ENCODE assay signal across 1 cellular context in the genomic region with DNA sequence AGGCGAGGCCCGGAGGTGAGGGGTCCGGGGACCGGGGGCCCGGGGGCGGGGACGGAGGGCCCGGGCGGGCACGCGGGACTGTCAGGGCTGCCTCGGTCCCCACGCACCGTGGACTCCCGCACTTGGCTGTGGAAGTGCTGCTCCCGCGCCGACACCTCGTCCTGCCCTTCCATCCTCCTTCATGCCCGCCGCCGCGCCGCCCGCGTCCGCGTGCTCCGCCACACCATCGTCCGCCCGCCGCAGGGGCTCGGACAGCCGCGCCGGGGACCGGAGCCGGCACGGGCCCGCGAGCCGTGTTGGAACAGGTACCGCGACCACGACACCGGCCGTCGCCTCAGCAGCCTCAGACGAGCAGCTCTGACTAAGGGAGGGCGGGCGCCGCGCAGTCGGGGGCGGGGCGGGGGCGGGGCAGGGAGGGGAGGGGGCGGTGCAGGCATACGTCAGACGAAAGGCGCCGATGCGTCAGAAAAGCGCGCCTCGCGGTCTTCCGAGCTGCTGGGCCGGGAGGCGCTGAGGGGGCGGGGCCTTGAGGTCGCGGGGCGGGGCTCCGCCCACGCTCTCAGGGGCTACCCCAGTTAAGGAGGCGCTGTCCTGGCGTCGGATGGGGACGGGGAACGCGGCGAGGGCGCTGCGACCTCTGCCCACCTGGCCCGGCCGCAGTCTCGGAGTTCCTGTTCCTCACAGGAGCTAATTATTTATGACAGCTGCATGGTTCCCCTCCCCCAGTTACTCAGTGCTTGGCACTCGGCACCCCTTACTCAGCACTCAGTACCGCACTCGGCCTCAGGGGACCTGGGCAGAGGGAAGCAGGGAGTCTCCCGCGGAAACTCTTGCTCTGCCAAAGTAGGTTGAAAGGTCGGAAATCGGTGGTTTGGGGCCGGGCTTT.
TF ChIP-seq lines count a peak whose summit lies in the region.

A gene with protein sequence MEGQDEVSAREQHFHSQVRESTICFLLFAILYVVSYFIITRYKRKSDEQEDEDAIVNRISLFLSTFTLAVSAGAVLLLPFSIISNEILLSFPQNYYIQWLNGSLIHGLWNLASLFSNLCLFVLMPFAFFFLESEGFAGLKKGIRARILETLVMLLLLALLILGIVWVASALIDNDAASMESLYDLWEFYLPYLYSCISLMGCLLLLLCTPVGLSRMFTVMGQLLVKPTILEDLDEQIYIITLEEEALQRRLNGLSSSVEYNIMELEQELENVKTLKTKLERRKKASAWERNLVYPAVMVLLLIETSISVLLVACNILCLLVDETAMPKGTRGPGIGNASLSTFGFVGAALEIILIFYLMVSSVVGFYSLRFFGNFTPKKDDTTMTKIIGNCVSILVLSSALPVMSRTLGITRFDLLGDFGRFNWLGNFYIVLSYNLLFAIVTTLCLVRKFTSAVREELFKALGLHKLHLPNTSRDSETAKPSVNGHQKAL (minus strand): TSS at position 363 of the 886 bp plus-strand sequence. CDS start 190 bp downstream, at position 173.

TF ChIP-seq in K562, 482 proteins besides CTCF, POLR2A, EP300 and RAD21 (continued from another document and continues in another):
- peak in 1 of 2 experiments; percentile 48 for TF ChIP-seq AFF1 (IDR thresholded peaks at IDR 0.05; ENCODE audit: low read depth in 1 of 2, partially characterized antibody in 2 of 2)
- TF ChIP-seq ZNF347 (CRISPR knock-in tag; IDR thresholded peaks at IDR 0.05; ENCODE audit: low read depth) = no peak
- TF ChIP-seq, protein P1, sequence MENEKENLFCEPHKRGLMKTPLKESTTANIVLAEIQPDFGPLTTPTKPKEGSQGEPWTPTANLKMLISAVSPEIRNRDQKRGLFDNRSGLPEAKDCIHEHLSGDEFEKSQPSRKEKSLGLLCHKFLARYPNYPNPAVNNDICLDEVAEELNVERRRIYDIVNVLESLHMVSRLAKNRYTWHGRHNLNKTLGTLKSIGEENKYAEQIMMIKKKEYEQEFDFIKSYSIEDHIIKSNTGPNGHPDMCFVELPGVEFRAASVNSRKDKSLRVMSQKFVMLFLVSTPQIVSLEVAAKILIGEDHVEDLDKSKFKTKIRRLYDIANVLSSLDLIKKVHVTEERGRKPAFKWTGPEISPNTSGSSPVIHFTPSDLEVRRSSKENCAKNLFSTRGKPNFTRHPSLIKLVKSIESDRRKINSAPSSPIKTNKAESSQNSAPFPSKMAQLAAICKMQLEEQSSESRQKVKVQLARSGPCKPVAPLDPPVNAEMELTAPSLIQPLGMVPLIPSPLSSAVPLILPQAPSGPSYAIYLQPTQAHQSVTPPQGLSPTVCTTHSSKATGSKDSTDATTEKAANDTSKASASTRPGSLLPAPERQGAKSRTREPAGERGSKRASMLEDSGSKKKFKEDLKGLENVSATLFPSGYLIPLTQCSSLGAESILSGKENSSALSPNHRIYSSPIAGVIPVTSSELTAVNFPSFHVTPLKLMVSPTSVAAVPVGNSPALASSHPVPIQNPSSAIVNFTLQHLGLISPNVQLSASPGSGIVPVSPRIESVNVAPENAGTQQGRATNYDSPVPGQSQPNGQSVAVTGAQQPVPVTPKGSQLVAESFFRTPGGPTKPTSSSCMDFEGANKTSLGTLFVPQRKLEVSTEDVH (IDR thresholded peaks at IDR 0.05; ENCODE audit: low read depth, partially characterized antibody) = peak; percentile 90
- 0 out of 4 replicates have a peak, but pooled peaks of 1 of the 2 experiments have one; percentile 22 for TF ChIP-seq MLLT1 (IDR thresholded peaks at IDR 0.05)
- TF ChIP-seq, protein P2, sequence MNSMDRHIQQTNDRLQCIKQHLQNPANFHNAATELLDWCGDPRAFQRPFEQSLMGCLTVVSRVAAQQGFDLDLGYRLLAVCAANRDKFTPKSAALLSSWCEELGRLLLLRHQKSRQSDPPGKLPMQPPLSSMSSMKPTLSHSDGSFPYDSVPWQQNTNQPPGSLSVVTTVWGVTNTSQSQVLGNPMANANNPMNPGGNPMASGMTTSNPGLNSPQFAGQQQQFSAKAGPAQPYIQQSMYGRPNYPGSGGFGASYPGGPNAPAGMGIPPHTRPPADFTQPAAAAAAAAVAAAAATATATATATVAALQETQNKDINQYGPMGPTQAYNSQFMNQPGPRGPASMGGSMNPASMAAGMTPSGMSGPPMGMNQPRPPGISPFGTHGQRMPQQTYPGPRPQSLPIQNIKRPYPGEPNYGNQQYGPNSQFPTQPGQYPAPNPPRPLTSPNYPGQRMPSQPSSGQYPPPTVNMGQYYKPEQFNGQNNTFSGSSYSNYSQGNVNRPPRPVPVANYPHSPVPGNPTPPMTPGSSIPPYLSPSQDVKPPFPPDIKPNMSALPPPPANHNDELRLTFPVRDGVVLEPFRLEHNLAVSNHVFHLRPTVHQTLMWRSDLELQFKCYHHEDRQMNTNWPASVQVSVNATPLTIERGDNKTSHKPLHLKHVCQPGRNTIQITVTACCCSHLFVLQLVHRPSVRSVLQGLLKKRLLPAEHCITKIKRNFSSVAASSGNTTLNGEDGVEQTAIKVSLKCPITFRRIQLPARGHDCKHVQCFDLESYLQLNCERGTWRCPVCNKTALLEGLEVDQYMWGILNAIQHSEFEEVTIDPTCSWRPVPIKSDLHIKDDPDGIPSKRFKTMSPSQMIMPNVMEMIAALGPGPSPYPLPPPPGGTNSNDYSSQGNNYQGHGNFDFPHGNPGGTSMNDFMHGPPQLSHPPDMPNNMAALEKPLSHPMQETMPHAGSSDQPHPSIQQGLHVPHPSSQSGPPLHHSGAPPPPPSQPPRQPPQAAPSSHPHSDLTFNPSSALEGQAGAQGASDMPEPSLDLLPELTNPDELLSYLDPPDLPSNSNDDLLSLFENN (IDR thresholded peaks at IDR 0.05; ENCODE audit: low read depth in 2 of 2, low read length in 2 of 2) = peak in 1 of 2 experiments; percentile 71; a peak in 3 of 4 replicates
- peak; percentile 79 for TF ChIP-seq CTBP1 (IDR thresholded peaks at IDR 0.05; ENCODE audit: borderline replicate concordance)
- TF ChIP-seq NR3C1 (CRISPR knock-in tag; IDR thresholded peaks at IDR 0.05) = no peak
- TF ChIP-seq ZFP1 (CRISPR knock-in tag; IDR thresholded peaks at IDR 0.05) = no peak
- TF ChIP-seq, protein P3, sequence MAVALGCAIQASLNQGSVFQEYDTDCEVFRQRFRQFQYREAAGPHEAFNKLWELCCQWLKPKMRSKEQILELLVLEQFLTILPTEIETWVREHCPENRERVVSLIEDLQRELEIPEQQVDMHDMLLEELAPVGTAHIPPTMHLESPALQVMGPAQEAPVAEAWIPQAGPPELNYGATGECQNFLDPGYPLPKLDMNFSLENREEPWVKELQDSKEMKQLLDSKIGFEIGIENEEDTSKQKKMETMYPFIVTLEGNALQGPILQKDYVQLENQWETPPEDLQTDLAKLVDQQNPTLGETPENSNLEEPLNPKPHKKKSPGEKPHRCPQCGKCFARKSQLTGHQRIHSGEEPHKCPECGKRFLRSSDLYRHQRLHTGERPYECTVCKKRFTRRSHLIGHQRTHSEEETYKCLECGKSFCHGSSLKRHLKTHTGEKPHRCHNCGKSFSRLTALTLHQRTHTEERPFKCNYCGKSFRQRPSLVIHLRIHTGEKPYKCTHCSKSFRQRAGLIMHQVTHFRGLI (CRISPR knock-in tag; IDR thresholded peaks at IDR 0.05) = no peak
- TF ChIP-seq TFAP4 (CRISPR knock-in tag; IDR thresholded peaks at IDR 0.05; ENCODE audit: borderline replicate concordance) = peak; percentile 89; the same call in 1 of the 2 replicates
- peak; percentile 64 for TF ChIP-seq ESRRA (IDR thresholded peaks at IDR 0.05; ENCODE audit: borderline replicate concordance, low read depth)
- TF ChIP-seq, protein P4, sequence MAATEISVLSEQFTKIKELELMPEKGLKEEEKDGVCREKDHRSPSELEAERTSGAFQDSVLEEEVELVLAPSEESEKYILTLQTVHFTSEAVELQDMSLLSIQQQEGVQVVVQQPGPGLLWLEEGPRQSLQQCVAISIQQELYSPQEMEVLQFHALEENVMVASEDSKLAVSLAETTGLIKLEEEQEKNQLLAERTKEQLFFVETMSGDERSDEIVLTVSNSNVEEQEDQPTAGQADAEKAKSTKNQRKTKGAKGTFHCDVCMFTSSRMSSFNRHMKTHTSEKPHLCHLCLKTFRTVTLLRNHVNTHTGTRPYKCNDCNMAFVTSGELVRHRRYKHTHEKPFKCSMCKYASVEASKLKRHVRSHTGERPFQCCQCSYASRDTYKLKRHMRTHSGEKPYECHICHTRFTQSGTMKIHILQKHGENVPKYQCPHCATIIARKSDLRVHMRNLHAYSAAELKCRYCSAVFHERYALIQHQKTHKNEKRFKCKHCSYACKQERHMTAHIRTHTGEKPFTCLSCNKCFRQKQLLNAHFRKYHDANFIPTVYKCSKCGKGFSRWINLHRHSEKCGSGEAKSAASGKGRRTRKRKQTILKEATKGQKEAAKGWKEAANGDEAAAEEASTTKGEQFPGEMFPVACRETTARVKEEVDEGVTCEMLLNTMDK (IDR thresholded peaks at IDR 0.05; ENCODE audit: borderline replicate concordance, insufficient read depth, low read depth, low read length, poor library complexity, severe bottlenecking) = peak; percentile 5
- TF ChIP-seq MTA1 (IDR thresholded peaks at IDR 0.05; ENCODE audit: borderline replicate concordance) = peak; percentile 96
- TF ChIP-seq, protein P5, sequence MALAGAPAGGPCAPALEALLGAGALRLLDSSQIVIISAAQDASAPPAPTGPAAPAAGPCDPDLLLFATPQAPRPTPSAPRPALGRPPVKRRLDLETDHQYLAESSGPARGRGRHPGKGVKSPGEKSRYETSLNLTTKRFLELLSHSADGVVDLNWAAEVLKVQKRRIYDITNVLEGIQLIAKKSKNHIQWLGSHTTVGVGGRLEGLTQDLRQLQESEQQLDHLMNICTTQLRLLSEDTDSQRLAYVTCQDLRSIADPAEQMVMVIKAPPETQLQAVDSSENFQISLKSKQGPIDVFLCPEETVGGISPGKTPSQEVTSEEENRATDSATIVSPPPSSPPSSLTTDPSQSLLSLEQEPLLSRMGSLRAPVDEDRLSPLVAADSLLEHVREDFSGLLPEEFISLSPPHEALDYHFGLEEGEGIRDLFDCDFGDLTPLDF (CRISPR knock-in tag; IDR thresholded peaks at IDR 0.05) = peak; percentile 75
- no peak for TF ChIP-seq ZNF311 (CRISPR knock-in tag; IDR thresholded peaks at IDR 0.05)
- TF ChIP-seq BRCA1 (IDR thresholded peaks at IDR 0.05) = no peak
- no peak for TF ChIP-seq BRCA1 (CRISPR knock-in tag; IDR thresholded peaks at IDR 0.05)
- TF ChIP-seq, protein P6, sequence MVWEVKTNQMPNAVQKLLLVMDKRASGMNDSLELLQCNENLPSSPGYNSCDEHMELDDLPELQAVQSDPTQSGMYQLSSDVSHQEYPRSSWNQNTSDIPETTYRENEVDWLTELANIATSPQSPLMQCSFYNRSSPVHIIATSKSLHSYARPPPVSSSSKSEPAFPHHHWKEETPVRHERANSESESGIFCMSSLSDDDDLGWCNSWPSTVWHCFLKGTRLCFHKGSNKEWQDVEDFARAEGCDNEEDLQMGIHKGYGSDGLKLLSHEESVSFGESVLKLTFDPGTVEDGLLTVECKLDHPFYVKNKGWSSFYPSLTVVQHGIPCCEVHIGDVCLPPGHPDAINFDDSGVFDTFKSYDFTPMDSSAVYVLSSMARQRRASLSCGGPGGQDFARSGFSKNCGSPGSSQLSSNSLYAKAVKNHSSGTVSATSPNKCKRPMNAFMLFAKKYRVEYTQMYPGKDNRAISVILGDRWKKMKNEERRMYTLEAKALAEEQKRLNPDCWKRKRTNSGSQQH (CRISPR knock-in tag; IDR thresholded peaks at IDR 0.05) = no peak
- TF ChIP-seq ZNF232 (CRISPR knock-in tag; IDR thresholded peaks at IDR 0.05) = peak; percentile 82
- peak; percentile 43; the same call in 1 of the 2 replicates for TF ChIP-seq FOSL1 (tag; conservative IDR thresholded peaks at IDR 0.05)
- TF ChIP-seq ASH1L (IDR thresholded peaks at IDR 0.05; ENCODE audit: borderline replicate concordance, low read depth, partially characterized antibody) = no peak
- no peak for TF ChIP-seq SRSF3 (IDR thresholded peaks at IDR 0.05; ENCODE audit: insufficient read depth, low read length)
- TF ChIP-seq RB1 (IDR thresholded peaks at IDR 0.05; ENCODE audit: low read depth) = peak; percentile 94
- TF ChIP-seq PTTG1 (tag; IDR thresholded peaks at IDR 0.05; ENCODE audit: low read depth) = no peak
- 0 out of 2 replicates have a peak, but pooled peaks have one; percentile 23 for TF ChIP-seq ZNF239 (CRISPR knock-in tag; IDR thresholded peaks at IDR 0.05)
